In genomic region chr17:8438441-8438840, GRCh38 we compare ENCODE assay signal across 33 cellular contexts. TPM values are rescaled to one million over a fixed set of nuclear protein-coding genes. Genes with fewer than 3 reads are reported as not detected.
DNase-seq lines count a peak whose midpoint lies in the region; ATAC-seq and TF ChIP-seq lines count a peak whose summit lies in the region.
"Had no signal": no experiment of that assay in that cellular context is flagged by ENCODE, and none has a peak within 500 bp of the region (broad histone marks: within the 10 kb centered on the region; RNA-seq: fewer than 3 reads in every experiment).

No MANE protein-coding gene starts in this region.

- peaks cover 46% of the 10 kb centered on the region for H3K4me1 ChIP-seq in Loucy (ENCODE audit: insufficient read depth, low read length, poor library complexity, severe bottlenecking)

- no peaks in the 10 kb centered on the region for H3K9me2 ChIP-seq in Loucy (replicated peaks; ENCODE audit: low read depth, low read length)
- H3K9me2 ChIP-seq: SK-N-SH had no signal

- peaks cover 69% of the 10 kb centered on the region for H3K79me2 ChIP-seq in Loucy (ENCODE audit: insufficient read depth, low read length)

- H3F3A ChIP-seq in Loucy (ENCODE audit: low read depth), result no peaks in the 10 kb centered on the region

- no peaks in the 10 kb centered on the region for H3K36me3 ChIP-seq in Loucy (ENCODE audit: insufficient read depth, low read length)
- H3K36me3 ChIP-seq: ovary, vagina had no signal

- H3K4me2 ChIP-seq in Loucy (ENCODE audit: low read depth, low read length, poor library complexity, severe bottlenecking), result peak overlapping the region; percentile 93

- no peak for TF ChIP-seq CTCF in Loucy (conservative IDR thresholded peaks at IDR 0.05; ENCODE audit: low read length)
- no peak for TF ChIP-seq CTCF in type B pancreatic cell (conservative IDR thresholded peaks at IDR 0.05)
- TF ChIP-seq CTCF in GM10266 (IDR thresholded peaks at IDR 0.05; ENCODE audit: control insufficient read depth, insufficient read depth, low read depth, missing control alignments), result no peak

- H4K20me1 ChIP-seq in Loucy (ENCODE audit: insufficient read depth, low read length, poor library complexity, severe bottlenecking), result peaks cover 44% of the 10 kb centered on the region

- peaks cover 65% of the 10 kb centered on the region for H3K4me1 Mint-ChIP-seq in activated naive CD4-positive, alpha-beta T cell treated with anti-CD3 and anti-CD28 coated beads, Interleukin-2, amount 50 U/mL, for 24 hours
- peaks cover 26% of the 10 kb centered on the region for H3K4me1 Mint-ChIP-seq in type B pancreatic cell (ENCODE audit: unreplicated experiment)

- H3K9me3 ChIP-seq in Loucy (ENCODE audit: insufficient read depth, low read depth, low read length), result no peaks in the 10 kb centered on the region
- H3K9me3 ChIP-seq: heart left ventricle, ovary, SK-N-SH, vagina had no signal

- no peak for ATAC-seq in activated naive CD4-positive, alpha-beta T cell treated with anti-CD3 and anti-CD28 coated beads, Interleukin-2, amount 50 U/mL, for 72 hours
- ATAC-seq: activated T-cell treated with anti-CD3 and anti-CD28 coated beads, Interleukin-2, amount 50 U/mL, for 72 hours; HCT116; heart left ventricle; left lobe of liver; natural killer cell; stimulated activated naive B cell treated with anti-CD40 and anti-IgM and Interleukin-4, amounts not matched to agents 10 μg/mL and 1 μg/mL and 100 μg/mL, for 72 hours had no signal

- no peak overlapping the region for H3K9ac ChIP-seq in Loucy (ENCODE audit: low read depth, low read length, poor library complexity, severe bottlenecking)
- H3K9ac ChIP-seq: SK-N-SH had no signal

- H3K36me3 Mint-ChIP-seq in activated naive CD4-positive, alpha-beta T cell treated with anti-CD3 and anti-CD28 coated beads, Interleukin-2, amount 50 U/mL, for 24 hours, result peaks cover 5% of the 10 kb centered on the region
- H3K36me3 Mint-ChIP-seq in activated naive CD4-positive, alpha-beta T cell treated with anti-CD3 and anti-CD28 coated beads, Interleukin-2, amount 50 U/mL, for 72 hours, result peaks cover 8 to 16% of the 10 kb centered on the region in 2 donors
- peaks cover 11% of the 10 kb centered on the region for H3K36me3 Mint-ChIP-seq in type B pancreatic cell
- H3K36me3 Mint-ChIP-seq: natural killer cell had no signal

- DNase-seq in activated naive CD4-positive, alpha-beta T cell treated with anti-CD3 and anti-CD28 coated beads, Interleukin-2, amount 50 U/mL, for 72 hours (ENCODE audit: low spot score in 2 of 2), result no peak
- DNase-seq in ecto neural progenitor cell (ENCODE audit: low spot score), result peak; percentile 24
- DNase-seq in type B pancreatic cell (ENCODE audit: extremely low spot score, unreplicated experiment), result no peak
- DNase-seq in islet precursor cell, result no peak
- DNase-seq in GM10266 (ENCODE audit: extremely low spot score), result no peak
- DNase-seq in NCI-H1092 (lab: John Stamatoyannopoulos, UW), result no peak
- DNase-seq: activated CD4-positive, alpha-beta T cell treated with anti-CD3 and anti-CD28 coated beads, Interleukin-2, amount 50 U/mL, for 48 hours; brain microvascular endothelial cell; DMS 273 treated with DMSO at 0.1 percent for 48 hours; effector CD4-positive, alpha-beta T cell; heart left ventricle; IMR-90; mesendoderm; natural killer cell; NCI-H1105 treated with DMSO at 0.1 percent for 48 hours; NCI-H2029; NCI-H226; NCI-H748 treated with DMSO at 0.1 percent for 48 hours; ovary; retina; SK-N-SH; stimulated activated naive B cell treated with anti-CD40 and anti-IgM and Interleukin-4, amounts not matched to agents 10 μg/mL and 1 μg/mL and 100 μg/mL, for 72 hours had no signal

- H3K9me3 Mint-ChIP-seq in activated naive CD4-positive, alpha-beta T cell treated with anti-CD3 and anti-CD28 coated beads, Interleukin-2, amount 50 U/mL, for 24 hours, result no peaks in the 10 kb centered on the region
- no peaks in the 10 kb centered on the region for H3K9me3 Mint-ChIP-seq in activated naive CD4-positive, alpha-beta T cell treated with anti-CD3 and anti-CD28 coated beads, Interleukin-2, amount 50 U/mL, for 72 hours
- H3K9me3 Mint-ChIP-seq in type B pancreatic cell, result no peaks in the 10 kb centered on the region
- H3K9me3 Mint-ChIP-seq: activated T-cell treated with anti-CD3 and anti-CD28 coated beads, Interleukin-2, amount 50 U/mL, for 72 hours; CD14-positive monocyte; natural killer cell; stimulated activated naive B cell treated with anti-CD40 and anti-IgM and Interleukin-4, amounts not matched to agents 10 μg/mL and 1 μg/mL and 100 μg/mL, for 72 hours; T-helper 2 cell treated with Interferon-gamma antibody and Interleukin-4, amounts not matched to agents 5 μg/mL and 100 μg/mL, for 36 hours had no signal

- H3K4me3 ChIP-seq in Loucy (ENCODE audit: low read length, poor library complexity, severe bottlenecking), result peak overlapping the region; percentile 23
- H3K4me3 ChIP-seq: ovary, vagina had no signal

- H3K27ac Mint-ChIP-seq in activated naive CD4-positive, alpha-beta T cell treated with anti-CD3 and anti-CD28 coated beads, Interleukin-2, amount 50 U/mL, for 24 hours, result no peak overlapping the region
- H3K27ac Mint-ChIP-seq in activated naive CD4-positive, alpha-beta T cell treated with anti-CD3 and anti-CD28 coated beads, Interleukin-2, amount 50 U/mL, for 72 hours, result no peak overlapping the region
- peak overlapping the region; percentile 69 for H3K27ac Mint-ChIP-seq in type B pancreatic cell
- H3K27ac Mint-ChIP-seq: activated T-cell treated with anti-CD3 and anti-CD28 coated beads, Interleukin-2, amount 50 U/mL, for 72 hours; stimulated activated naive B cell treated with anti-CD40 and anti-IgM and Interleukin-4, amounts not matched to agents 10 μg/mL and 1 μg/mL and 100 μg/mL, for 72 hours; T-helper 2 cell treated with Interferon-gamma antibody and Interleukin-4, amounts not matched to agents 5 μg/mL and 100 μg/mL, for 36 hours had no signal

- no peaks in the 10 kb centered on the region for H3K27me3 ChIP-seq in Loucy (ENCODE audit: insufficient read depth, low read length, poor library complexity, severe bottlenecking)
- H3K27me3 ChIP-seq: brain microvascular endothelial cell, heart left ventricle, ovary, vagina had no signal

- no peaks in the 10 kb centered on the region for H3K27me3 Mint-ChIP-seq in activated naive CD4-positive, alpha-beta T cell treated with anti-CD3 and anti-CD28 coated beads, Interleukin-2, amount 50 U/mL, for 24 hours
- no peaks in the 10 kb centered on the region for H3K27me3 Mint-ChIP-seq in type B pancreatic cell
- H3K27me3 Mint-ChIP-seq: stimulated activated naive B cell treated with anti-CD40 and anti-IgM and Interleukin-4, amounts not matched to agents 10 μg/mL and 1 μg/mL and 100 μg/mL, for 72 hours had no signal

- no peak overlapping the region for H2AFZ ChIP-seq in Loucy (ENCODE audit: low read length)

- H3K4me3 Mint-ChIP-seq in activated naive CD4-positive, alpha-beta T cell treated with anti-CD3 and anti-CD28 coated beads, Interleukin-2, amount 50 U/mL, for 24 hours, result peak overlapping the region; percentile 26
- no peak overlapping the region for H3K4me3 Mint-ChIP-seq in type B pancreatic cell
- H3K4me3 Mint-ChIP-seq: CD14-positive monocyte; stimulated activated naive B cell treated with anti-CD40 and anti-IgM and Interleukin-4, amounts not matched to agents 10 μg/mL and 1 μg/mL and 100 μg/mL, for 72 hours had no signal

RNA-seq across cellular contexts. Expression of gene NDEL1, which starts 2.8 kb away (rescaled TPM):
- 10 to 100 TPM; 68.1 to 72.4 TPM for total RNA-seq in activated naive CD4-positive, alpha-beta T cell treated with anti-CD3 and anti-CD28 coated beads, Interleukin-2, amount 50 U/mL, for 72 hours
- 51.4 and 77.9 TPM in 2 replicates for total RNA-seq in type B pancreatic cell (ENCODE audit: low replicate concordance)

RNA-seq across cellular contexts. Expression of gene RNF222, which starts 40.8 kb away (rescaled TPM):
- under 1 TPM; 0.18 to 0.21 TPM for total RNA-seq in activated naive CD4-positive, alpha-beta T cell treated with anti-CD3 and anti-CD28 coated beads, Interleukin-2, amount 50 U/mL, for 72 hours
- total RNA-seq in type B pancreatic cell (ENCODE audit: low replicate concordance), result 0.24 and 1.1 TPM in 2 replicates
- total RNA-seq: fibroblast of villous mesenchyme, heart left ventricle, IMR-90, left lobe of liver, M059J, ovary, temporal lobe had no signal

RNA-seq across cellular contexts. Expression of gene RPL26, which starts 55.4 kb away (rescaled TPM):
- total RNA-seq in activated naive CD4-positive, alpha-beta T cell treated with anti-CD3 and anti-CD28 coated beads, Interleukin-2, amount 50 U/mL, for 72 hours, result 1,000 to 10,000 TPM; 2,907 to 3,757 TPM
- total RNA-seq in type B pancreatic cell (ENCODE audit: low replicate concordance), result 2,046 and 2,187 TPM in 2 replicates
